8 cellular contexts compared by ENCODE assay signal in the genomic region with DNA sequence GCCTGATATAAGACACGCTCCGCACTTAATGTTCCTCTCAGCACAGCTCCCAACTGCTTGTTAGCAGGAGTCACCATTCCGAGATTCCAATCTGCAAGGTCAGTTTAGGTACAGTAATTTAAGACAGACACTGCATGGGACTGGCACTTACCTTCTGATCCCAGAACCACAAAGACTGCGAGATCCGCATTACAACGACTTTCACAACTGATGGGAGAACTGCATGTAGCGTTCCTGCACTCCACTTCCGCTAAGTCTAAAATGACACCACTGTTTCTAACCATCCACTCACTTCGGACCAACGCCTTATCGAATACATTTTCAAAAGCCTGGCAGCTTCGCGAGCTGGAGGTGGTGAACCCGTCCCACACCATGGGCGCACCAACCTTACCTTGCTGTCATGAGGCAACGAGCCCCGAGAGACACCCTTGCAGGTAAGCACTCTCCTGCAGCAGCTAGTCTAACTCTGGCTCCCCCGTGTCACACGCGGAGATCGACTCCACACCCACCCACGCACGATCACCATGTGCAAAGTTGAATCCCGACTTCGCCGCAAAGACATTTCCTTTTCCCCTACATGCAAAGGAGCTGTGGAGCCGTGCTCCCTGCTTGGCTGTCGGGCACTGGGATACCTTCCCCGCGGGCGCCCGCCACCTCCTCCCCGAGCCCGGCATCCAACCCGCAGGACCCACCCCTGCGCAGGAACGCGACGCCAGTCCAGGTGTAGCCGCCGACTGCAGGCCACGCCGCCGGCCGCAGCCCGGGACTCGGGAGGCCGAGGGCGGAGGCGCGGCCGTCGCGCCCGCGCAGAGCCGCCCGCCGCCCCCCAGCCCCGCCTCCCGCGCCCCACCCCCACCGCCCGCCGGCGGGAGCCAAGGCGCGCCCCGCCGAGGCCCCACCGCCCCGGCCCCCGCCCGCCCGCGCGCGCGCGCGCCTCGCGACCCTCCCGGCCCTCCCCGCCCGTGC. TPM values are rescaled to one million over a fixed set of nuclear protein-coding genes. Genes with fewer than 3 reads are reported as not detected.
DNase-seq lines count a peak whose midpoint lies in the region; ATAC-seq and TF ChIP-seq lines count a peak whose summit lies in the region.

No MANE protein-coding gene starts in this region.

- H4K20me1 ChIP-seq in PC-9 (ENCODE audit: insufficient read depth) = peaks cover 43% of the 10 kb centered on the region

- POLR2A ChIA-PET in CD4-positive, alpha-beta T cell (lab: Charles Lee) = interaction anchor here (1.1 to 8.3 kb wide), 3 partner anchors 67 to 442 kb away, joined by 3 to 85 read pairs (median 5); a partner anchor contains a TSS
- POLR2A ChIA-PET in PC-9 (lab: Charles Lee; ENCODE audit: unreplicated experiment) = no interaction called here

- TF ChIP-seq POLR2A in stomach (IDR thresholded peaks at IDR 0.05) = no peak

- H3K27me3 ChIP-seq in CD4-positive, alpha-beta T cell (ENCODE audit: control insufficient read depth, insufficient read depth, low read length) = no peaks in the 10 kb centered on the region
- H3K27me3 ChIP-seq in PC-9 (ENCODE audit: insufficient read depth, low read depth) (no peaks in the 10 kb centered on the region), stomach (no peaks in the 10 kb centered on the region)

- H3K4me1 Mint-ChIP-seq in CD4-positive, alpha-beta T cell (ENCODE audit: low read depth) = peaks cover 68% of the 10 kb centered on the region
- H3K4me1 Mint-ChIP-seq in activated T-helper 1 cell treated with anti-CD3 and anti-CD28 coated beads, Interleukin-12 subunit alpha, Interleukin-12 subunit beta, Interleukin-2, Interleukin-4 antibody, amounts not matched to agents 30 ng/mL and 10 ng/mL and 1 ng/mL, durations not matched to agents 14 hours and 24 hours and 36 hours (ENCODE audit: low read depth) = peaks cover 61% of the 10 kb centered on the region
- peaks cover 36% of the 10 kb centered on the region for H3K4me1 Mint-ChIP-seq in nephron progenitor cell

- peaks cover 22% of the 10 kb centered on the region for H3K4me1 ChIP-seq in PC-9 (replicated peaks; ENCODE audit: insufficient read depth)
- H3K4me1 ChIP-seq in stomach = peaks cover 31 to 65% (median 48%) of the 10 kb centered on the region in 4 donors

- H3F3A ChIP-seq in PC-9 (ENCODE audit: insufficient read depth, low read depth) = peaks cover 15% of the 10 kb centered on the region; the same call in 1 of the 2 replicates

- H3K4me3 ChIP-seq in PC-9 (peak overlapping the region; percentile 99), fibroblast of mammary gland (ENCODE audit: control insufficient read depth, low read depth, low read length) (peak overlapping the region; percentile 90), stomach (peak overlapping the region; percentile 93 to 99 (median 96))

- BruUV-seq in PC-9 (replicated peaks; lab: Mats Ljungman, UMichigan) = no TSS peak

- WGBS in stomach, 5 donors = 1 to 3% (median 2%) methylated on average over 22 to 79 of the region's 86 CpGs

- peak; percentile 4 to 49 (median 24) for DNase-seq in CD4-positive, alpha-beta T cell
- DNase-seq in PC-9 = peak; percentile 63 to 73
- peak; percentile 32 for DNase-seq in activated T-helper 1 cell treated with anti-CD3 and anti-CD28 coated beads, Interleukin-12 subunit alpha, Interleukin-12 subunit beta, Interleukin-2, Interleukin-4 antibody, amounts not matched to agents 30 ng/mL and 10 ng/mL and 1 ng/mL, durations not matched to agents 14 hours and 24 hours and 36 hours (ENCODE audit: low spot score)
- DNase-seq in fibroblast of mammary gland (ENCODE audit: low read depth) = peak; percentile 48
- no peak for DNase-seq in nephron progenitor cell
- peak; percentile 68 for DNase-seq in stomach

- intact Hi-C loops in CD4-positive, alpha-beta T cell (cut with DNase I, micrococcal nuclease) = loop anchor here (5.0 to 10.0 kb wide), 7 partner anchors 68 to 1890 kb away; a partner anchor contains a TSS
- intact Hi-C loops in PC-9 (cut with micrococcal nuclease; ENCODE audit: unreplicated experiment) (no loop called here), stomach (cut with DNase I; ENCODE audit: low total_unique reads) (loop anchor here (5.0 kb wide), 1 partner anchor 63 kb away; no protein-coding TSS in a partner anchor)
- intact Hi-C loops in activated T-helper 1 cell treated with anti-CD3 and anti-CD28 coated beads, Interleukin-12 subunit alpha, Interleukin-12 subunit beta, Interleukin-2, Interleukin-4 antibody, amounts not matched to agents 30 ng/mL and 10 ng/mL and 1 ng/mL, durations not matched to agents 14 hours and 24 hours and 36 hours (cut with micrococcal nuclease) = loop anchor here (1.0 to 10.0 kb wide), 7 partner anchors 39 to 1712 kb away; a partner anchor contains a TSS

- H3K4me2 ChIP-seq in PC-9 = peak overlapping the region; percentile 96

- peak overlapping the region; percentile 94 for H2AFZ ChIP-seq in PC-9

- peaks cover 89% of the 10 kb centered on the region for H3K79me2 ChIP-seq in PC-9 (ENCODE audit: low read depth)

- CTCF ChIA-PET in CD4-positive, alpha-beta T cell (lab: Charles Lee) = interaction anchor here (4.9 kb wide), 1 partner anchor 66 kb away, joined by 29 read pairs; a partner anchor contains a TSS
- CTCF ChIA-PET in PC-9 (lab: Charles Lee) = no interaction called here

- H3K9me2 ChIP-seq in PC-9 (ENCODE audit: insufficient read depth) = no peaks in the 10 kb centered on the region

- H3K27ac ChIP-seq in CD4-positive, alpha-beta T cell (ENCODE audit: low read depth, low read length) = no peak overlapping the region
- H3K27ac ChIP-seq in PC-9 (peak overlapping the region; percentile 27; the same call in 1 of the 2 replicates), stomach (peak overlapping the region; percentile 86 to 98 (median 91))

- no peak for TF ChIP-seq CTCF in CD4-positive, alpha-beta T cell (IDR thresholded peaks at IDR 0.05)
- TF ChIP-seq CTCF in PC-9 (conservative IDR thresholded peaks at IDR 0.05) = no peak
- no peak for TF ChIP-seq CTCF in fibroblast of mammary gland (conservative IDR thresholded peaks at IDR 0.05; ENCODE audit: control insufficient read depth, insufficient read depth, low read depth, low read length)
- TF ChIP-seq CTCF in nephron progenitor cell (IDR thresholded peaks at IDR 0.05) = no peak
- no peak for TF ChIP-seq CTCF in stomach (IDR thresholded peaks at IDR 0.05)

- peaks cover 17% of the 10 kb centered on the region for H3K36me3 Mint-ChIP-seq in CD4-positive, alpha-beta T cell (ENCODE audit: low read depth)
- H3K36me3 Mint-ChIP-seq in activated T-helper 1 cell treated with anti-CD3 and anti-CD28 coated beads, Interleukin-12 subunit alpha, Interleukin-12 subunit beta, Interleukin-2, Interleukin-4 antibody, amounts not matched to agents 30 ng/mL and 10 ng/mL and 1 ng/mL, durations not matched to agents 14 hours and 24 hours and 36 hours (ENCODE audit: low read depth) = peaks cover 32% of the 10 kb centered on the region
- peaks cover 15% of the 10 kb centered on the region for H3K36me3 Mint-ChIP-seq in nephron progenitor cell (ENCODE audit: low read depth)

- no peaks in the 10 kb centered on the region for H3K9me3 Mint-ChIP-seq in CD4-positive, alpha-beta T cell
- H3K9me3 Mint-ChIP-seq in activated T-helper 1 cell treated with anti-CD3 and anti-CD28 coated beads, Interleukin-12 subunit alpha, Interleukin-12 subunit beta, Interleukin-2, Interleukin-4 antibody, amounts not matched to agents 30 ng/mL and 10 ng/mL and 1 ng/mL, durations not matched to agents 14 hours and 24 hours and 36 hours = no peaks in the 10 kb centered on the region
- H3K9me3 Mint-ChIP-seq in nephron progenitor cell = no peaks in the 10 kb centered on the region

- peak; percentile 25 for ATAC-seq in CD4-positive, alpha-beta T cell (ENCODE audit: poor library complexity)
- ATAC-seq in GM19397 (IDR thresholded peaks at IDR 0.05; ENCODE audit: unreplicated experiment) (peak; percentile 39), HG03558 (IDR thresholded peaks at IDR 0.05; ENCODE audit: extremely low read depth, unreplicated experiment) (peak; percentile 8)

- peaks cover 13% of the 10 kb centered on the region for H3K36me3 ChIP-seq in PC-9 (ENCODE audit: low read depth)
- peaks cover 0 to 4% (median 1%) of the 10 kb centered on the region in 4 donors for H3K36me3 ChIP-seq in stomach

- H3K27ac Mint-ChIP-seq in CD4-positive, alpha-beta T cell = peak overlapping the region; percentile 81
- peak overlapping the region; percentile 95 for H3K27ac Mint-ChIP-seq in activated T-helper 1 cell treated with anti-CD3 and anti-CD28 coated beads, Interleukin-12 subunit alpha, Interleukin-12 subunit beta, Interleukin-2, Interleukin-4 antibody, amounts not matched to agents 30 ng/mL and 10 ng/mL and 1 ng/mL, durations not matched to agents 14 hours and 24 hours and 36 hours
- peak overlapping the region; percentile 22 for H3K27ac Mint-ChIP-seq in nephron progenitor cell

- peak overlapping the region; percentile 93 for H3K4me3 Mint-ChIP-seq in CD4-positive, alpha-beta T cell
- H3K4me3 Mint-ChIP-seq in activated T-helper 1 cell treated with anti-CD3 and anti-CD28 coated beads, Interleukin-12 subunit alpha, Interleukin-12 subunit beta, Interleukin-2, Interleukin-4 antibody, amounts not matched to agents 30 ng/mL and 10 ng/mL and 1 ng/mL, durations not matched to agents 14 hours and 24 hours and 36 hours = peak overlapping the region; percentile 97
- H3K4me3 Mint-ChIP-seq in nephron progenitor cell = peak overlapping the region; percentile 92

- TF ChIP-seq EP300 in stomach (IDR thresholded peaks at IDR 0.05) = no peak

- no peaks in the 10 kb centered on the region for H3K9me3 ChIP-seq in CD4-positive, alpha-beta T cell (ENCODE audit: control insufficient read depth, low read length)
- no peaks in the 10 kb centered on the region for H3K9me3 ChIP-seq in PC-9 (ENCODE audit: insufficient read depth, low read depth)
- H3K9me3 ChIP-seq in stomach = no peaks in the 10 kb centered on the region

- no peaks in the 10 kb centered on the region for H3K27me3 Mint-ChIP-seq in CD4-positive, alpha-beta T cell
- H3K27me3 Mint-ChIP-seq in activated T-helper 1 cell treated with anti-CD3 and anti-CD28 coated beads, Interleukin-12 subunit alpha, Interleukin-12 subunit beta, Interleukin-2, Interleukin-4 antibody, amounts not matched to agents 30 ng/mL and 10 ng/mL and 1 ng/mL, durations not matched to agents 14 hours and 24 hours and 36 hours (ENCODE audit: insufficient read depth) = no peaks in the 10 kb centered on the region
- no peaks in the 10 kb centered on the region for H3K27me3 Mint-ChIP-seq in nephron progenitor cell (ENCODE audit: low read depth, poor library complexity)

RNA-seq across cellular contexts. Expression of a gene that starts 0.7 kb away (rescaled TPM):
- 10 to 100 TPM; 19.5 to 21.9 TPM for total RNA-seq in CD4-positive, alpha-beta T cell
- 12.1 and 16.4 TPM in 2 replicates for total RNA-seq in PC-9 (2021)
- 35.8 and 37.9 TPM in 2 replicates for total RNA-seq in activated T-helper 1 cell treated with anti-CD3 and anti-CD28 coated beads, Interleukin-12 subunit alpha, Interleukin-12 subunit beta, Interleukin-2, Interleukin-4 antibody, amounts not matched to agents 30 ng/mL and 10 ng/mL and 1 ng/mL, durations not matched to agents 14 hours and 24 hours and 36 hours
- 10 to 100 TPM in 3 of 5 donors, 1 to 10 TPM in 1, under 1 TPM in 1; 0.29 to 33.8 (median 18.4) TPM for total RNA-seq in stomach
- 1 to 10 TPM; 5.9 to 9.5 (median 8.2) TPM for polyA plus RNA-seq in stomach

RNA-seq across cellular contexts. Expression of a gene that starts 0.9 kb away (rescaled TPM):
- 1 to 10 TPM; 4.1 to 4.2 TPM for total RNA-seq in CD4-positive, alpha-beta T cell
- total RNA-seq in PC-9 (2021) = 6.6 and 7.7 TPM in 2 replicates
- total RNA-seq in activated T-helper 1 cell treated with anti-CD3 and anti-CD28 coated beads, Interleukin-12 subunit alpha, Interleukin-12 subunit beta, Interleukin-2, Interleukin-4 antibody, amounts not matched to agents 30 ng/mL and 10 ng/mL and 1 ng/mL, durations not matched to agents 14 hours and 24 hours and 36 hours = 37.3 and 38.4 TPM in 2 replicates
- total RNA-seq in stomach = 10 to 100 TPM in 2 of 5 donors, 1 to 10 TPM in 2, not detected in 1; 4.1 to 16.8 (median 8.5) TPM
- polyA plus RNA-seq in stomach = 1 to 10 TPM; 1.5 to 1.7 (median 1.5) TPM

Comparison
In these comparisons a context has a peak if more than half of its experiments do, and no peak if none do; other contexts are left out.
1. H3K27ac Mint-ChIP-seq: peak in every context shown above with its lines; median percentile 95 in activated T-helper 1 cell treated with anti-CD3 and anti-CD28 coated beads, Interleukin-12 subunit alpha, Interleukin-12 subunit beta, Interleukin-2, Interleukin-4 antibody, amounts not matched to agents 30 ng/mL and 10 ng/mL and 1 ng/mL, durations not matched to agents 14 hours and 24 hours and 36 hours; 81 in CD4-positive, alpha-beta T cell; 22 in nephron progenitor cell.